Comparison of ENCODE assay signal across 8 cellular contexts in genomic region chr16:22300427-22301071, GRCh38. TPM values are rescaled to one million over a fixed set of nuclear protein-coding genes. Genes with fewer than 3 reads are reported as not detected.
A peak's percentile ranks its signal among the peaks of the same experiment; 100 is the strongest.
DNase-seq lines count a peak whose midpoint lies in the region; ATAC-seq and TF ChIP-seq lines count a peak whose summit lies in the region.

No MANE protein-coding gene starts in this region.

- H3K4me1 ChIP-seq in osteoblast (ENCODE audit: insufficient read depth, low read length) = peaks cover 5% of the 10 kb centered on the region

- peaks cover 22% of the 10 kb centered on the region for H3K36me3 ChIP-seq in osteoblast (ENCODE audit: insufficient read depth, low read length)

- H2AFZ ChIP-seq in osteoblast (ENCODE audit: low read length) = no peak overlapping the region

- ATAC-seq in HG03565 (IDR thresholded peaks at IDR 0.05; ENCODE audit: unreplicated experiment) = no peak

- TF ChIP-seq CTCF in osteoblast (IDR thresholded peaks at IDR 0.05; ENCODE audit: extremely low read depth, low read depth, low read length) = peak; percentile 84

- peak; percentile 15 to 22 for DNase-seq in activated CD4-positive, alpha-beta T cell treated with anti-CD3 and anti-CD28 coated beads for 24 hours (ENCODE audit: low read depth in 2 of 2)
- DNase-seq in activated CD4-positive, alpha-beta T cell treated with anti-CD3 and anti-CD28 coated beads for 1 hour = no peak
- DNase-seq in NCI-H69 (lab: John Stamatoyannopoulos, UW) = peak; percentile 60
- peak; percentile 17 for DNase-seq in activated T-cell treated with anti-CD3 and anti-CD28 coated beads for 4 hours
- DNase-seq in fibroblast of peridontal ligament (ENCODE audit: extremely low read depth) = peak; percentile 56
- peak; percentile 94 for DNase-seq in osteoblast (ENCODE audit: insufficient read length, low spot score, missing footprints)
- no peak for DNase-seq in NCI-H1105 treated with DMSO at 0.1 percent for 48 hours (lab: John Stamatoyannopoulos, UW)

- H3K4me3 ChIP-seq in osteoblast (ENCODE audit: insufficient read depth, low read length) = no peak overlapping the region

- no peaks in the 10 kb centered on the region for H3K9me3 ChIP-seq in osteoblast (ENCODE audit: low read depth, low read length)

- no peak overlapping the region for H3K27ac ChIP-seq in osteoblast (ENCODE audit: low read depth, low read length)

- no peaks in the 10 kb centered on the region for H3K27me3 ChIP-seq in osteoblast (ENCODE audit: insufficient read depth, low read length)

- H3K79me2 ChIP-seq in osteoblast (ENCODE audit: insufficient read depth, low read length) = peaks cover 45% of the 10 kb centered on the region

- no peak overlapping the region for H3K4me2 ChIP-seq in osteoblast (ENCODE audit: insufficient read depth, low read length)

- H4K20me1 ChIP-seq in osteoblast (ENCODE audit: insufficient read depth, low read length) = peaks cover 46% of the 10 kb centered on the region

RNA-seq across cellular contexts. Expression of gene POLR3E, which starts 3.3 kb away (rescaled TPM):
- total RNA-seq in osteoblast = 19.2 and 19.4 TPM in 2 replicates

Comparison
In these comparisons a context has a peak if more than half of its experiments do, and no peak if none do; other contexts are left out.
1. DNase-seq: peak in activated CD4-positive, alpha-beta T cell treated with anti-CD3 and anti-CD28 coated beads for 24 hours (2 of 2), NCI-H69 (single experiment), activated T-cell treated with anti-CD3 and anti-CD28 coated beads for 4 hours (single experiment), fibroblast of peridontal ligament (single experiment) and osteoblast (single experiment); none in activated CD4-positive, alpha-beta T cell treated with anti-CD3 and anti-CD28 coated beads for 1 hour (single experiment) and NCI-H1105 treated with DMSO at 0.1 percent for 48 hours (single experiment).